Comparison of ENCODE assay signal across 12 cellular contexts in genomic region chr2:191244350-191244749, GRCh38. TPM values are rescaled to one million over a fixed set of nuclear protein-coding genes. Genes with fewer than 3 reads are reported as not detected.
DNase-seq lines count a peak whose midpoint lies in the region; ATAC-seq, FAIRE-seq and TF ChIP-seq lines count a peak whose summit lies in the region.
"Had no signal": no experiment of that assay in that cellular context is flagged by ENCODE, and none has a peak within 500 bp of the region (broad histone marks: within the 10 kb centered on the region; RNA-seq: fewer than 3 reads in every experiment).

No MANE protein-coding gene starts in this region.

- no peaks in the 10 kb centered on the region for H3K9me1 ChIP-seq in keratinocyte (ENCODE audit: control insufficient read depth, extremely low read depth, insufficient read depth, low read length)

- peaks cover 14% of the 10 kb centered on the region for H3K27me3 Mint-ChIP-seq in activated naive CD8-positive, alpha-beta T cell treated with anti-CD3 and anti-CD28 coated beads for 36 hours

- in situ Hi-C loops in HepG2 (cut with HindIII; ENCODE audit: extremely low pct_ligation_motif_present, low pct_unique_long_range_greater_than_20kb) = loop anchor here (10.0 kb wide), 1 partner anchor 140 kb away; no protein-coding TSS in a partner anchor

- H3K4me3 ChIP-seq in HepG2 (replicated peaks in 1 of 3; ENCODE audit: insufficient read depth in 1 of 3, low read depth in 2 of 3, low read length in 3 of 3) (no peak overlapping the region; a peak in 1 of 6 replicates), right lobe of liver (no peak overlapping the region), keratinocyte (ENCODE audit: control insufficient read depth in 2 of 3, extremely low read depth in 1 of 3, insufficient read depth in 2 of 3, low read depth in 1 of 3, low read length in 3 of 3) (peak overlapping the region in 2 of 3 experiments; percentile 65 to 97), vagina (peak overlapping the region in 1 of 2 donors; percentile 88), coronary artery (no peak overlapping the region)

- H3K9me3 ChIP-seq in HepG2 (ENCODE audit: low read length) = no peaks in the 10 kb centered on the region
- H3K9me3 ChIP-seq in right lobe of liver = no peaks in the 10 kb centered on the region
- H3K9me3 ChIP-seq in keratinocyte (ENCODE audit: control insufficient read depth, low read depth, low read length) = no peaks in the 10 kb centered on the region
- no peaks in the 10 kb centered on the region for H3K9me3 ChIP-seq in vagina
- H3K9me3 ChIP-seq: suprapubic skin had no signal

- ATAC-seq in HepG2 = no peak
- ATAC-seq in right lobe of liver = no peak

- H3K27ac ChIP-seq in HepG2 (ENCODE audit: extremely low read length, insufficient read depth, low read length) (no peak overlapping the region), right lobe of liver (no peak overlapping the region), keratinocyte (ENCODE audit: control insufficient read depth, insufficient read depth, low read length) (peak overlapping the region; percentile 93), vagina (peak overlapping the region; percentile 75), coronary artery (peak overlapping the region in 1 of 2 donors; percentile 71)

- intact Hi-C loops in HepG2 (cut with micrococcal nuclease; ENCODE audit: unreplicated experiment) (no loop called here), right lobe of liver (cut with DNase I) (loop anchor here in 1 of 2 donors (10.0 kb wide), 1 partner anchor 70 kb away; no protein-coding TSS in a partner anchor), vagina (cut with DNase I) (loop anchor here (10.0 kb wide), 1 partner anchor 120 kb away; no protein-coding TSS in a partner anchor)

- peaks cover 20% of the 10 kb centered on the region for H3K36me3 Mint-ChIP-seq in activated naive CD8-positive, alpha-beta T cell treated with anti-CD3 and anti-CD28 coated beads for 36 hours

- H3K4me1 ChIP-seq in HepG2 (ENCODE audit: insufficient read depth, low read length) (peaks cover 47% of the 10 kb centered on the region), right lobe of liver (peaks cover 0 to 29% (median 11%) of the 10 kb centered on the region in 4 donors), keratinocyte (ENCODE audit: control insufficient read depth, extremely low read depth, insufficient read depth, low read length) (peaks cover 28% of the 10 kb centered on the region), vagina (peaks cover 31% of the 10 kb centered on the region)

- TSS peak; percentile 41 for BruUV-seq in HepG2 (replicated peaks; lab: Mats Ljungman, UMichigan)

- H3K36me3 ChIP-seq in HepG2 (replicated peaks in 1 of 2; ENCODE audit: control insufficient read depth in 1 of 2, insufficient read depth in 2 of 2, low read length in 2 of 2) (no peaks in the 10 kb centered on the region; a peak in 2 of 5 replicates), right lobe of liver (no peaks in the 10 kb centered on the region), keratinocyte (ENCODE audit: control insufficient read depth in 2 of 2, extremely low read depth in 1 of 2, insufficient read depth in 2 of 2, low read length in 2 of 2) (peaks cover 3 to 7% of the 10 kb centered on the region in 2 experiments), vagina (no peaks in the 10 kb centered on the region)
- H3K36me3 ChIP-seq: suprapubic skin had no signal

- peak overlapping the region; percentile 71 for H3K4me3 Mint-ChIP-seq in activated naive CD8-positive, alpha-beta T cell treated with anti-CD3 and anti-CD28 coated beads for 36 hours

- peak overlapping the region; percentile 38 for H2AFZ ChIP-seq in HepG2 (ENCODE audit: low read length)
- H2AFZ ChIP-seq in keratinocyte (ENCODE audit: control insufficient read depth, low read length) = no peak overlapping the region

- WGBS in HepG2 (ENCODE audit: low lambda C conversion rate) = 97% methylated on average over 2 of the region's 2 CpGs
- 89% methylated on average over 2 of the region's 2 CpGs for WGBS in right lobe of liver (ENCODE audit: insufficient coverage, low coverage, low lambda C conversion rate, missing lambda C conversion rate)

- CTCF ChIA-PET in HepG2 (lab: Yijun Ruan, JAX; ENCODE audit: low intra/inter-chr PET ratio, low total read pairs) = interaction anchor here (1.1 to 3.2 kb wide), 3 partner anchors 58 to 277 kb away, joined by 3 to 18 read pairs (median 4); no protein-coding TSS in a partner anchor

- DNase-seq in HepG2 (ENCODE audit: low spot score) = no peak
- DNase-seq in right lobe of liver = no peak
- DNase-seq in activated naive CD8-positive, alpha-beta T cell treated with anti-CD3 and anti-CD28 coated beads for 36 hours = no peak
- no peak for DNase-seq in keratinocyte (ENCODE audit: low read depth, low spot score)
- DNase-seq in vagina (ENCODE audit: extremely low spot score in 2 of 2) = no peak
- DNase-seq in COLO668 (lab: John Stamatoyannopoulos, UW; ENCODE audit: unreplicated experiment) = no peak
- DNase-seq in coronary artery (ENCODE audit: low spot score) = no peak
- DNase-seq in NCI-H1694 treated with DMSO at 0.1 percent for 48 hours (lab: John Stamatoyannopoulos, UW) = no peak
- DNase-seq: activated CD4-positive, alpha-beta T cell treated with anti-CD3 and anti-CD28 coated beads for 1 hour; Right ventricle myocardium superior had no signal

- TF ChIP-seq POLR2A in HepG2 (IDR thresholded peaks at IDR 0.05; ENCODE audit: insufficient read depth in 1 of 2, low read depth in 2 of 2, low read length in 2 of 2) (no peak), right lobe of liver (IDR thresholded peaks at IDR 0.05) (no peak), vagina (IDR thresholded peaks at IDR 0.05) (no peak)

- POLR2A ChIA-PET in HepG2 (lab: Yijun Ruan, JAX) = no interaction called here

- no peak for FAIRE-seq in HepG2 (lab: Jason Lieb, UNC)
- FAIRE-seq in keratinocyte (lab: Jason Lieb, UNC) = no peak
- FAIRE-seq: islet of Langerhans had no signal

- H3K4me2 ChIP-seq in HepG2 (ENCODE audit: low read depth, low read length) = peak overlapping the region; percentile 87; the same call in 1 of the 2 replicates
- H3K4me2 ChIP-seq in keratinocyte (ENCODE audit: control insufficient read depth, extremely low read depth, insufficient read depth, low read depth, low read length) = peak overlapping the region; percentile 79

- TF ChIP-seq RAD21 in HepG2 (CRISPR knock-in tag; IDR thresholded peaks at IDR 0.05) = no peak

- no peak overlapping the region for H3K27ac Mint-ChIP-seq in activated naive CD8-positive, alpha-beta T cell treated with anti-CD3 and anti-CD28 coated beads for 36 hours

- TF ChIP-seq EP300 in HepG2 (IDR thresholded peaks at IDR 0.05; ENCODE audit: low read depth in 2 of 2, low read length in 2 of 2) = no peak
- TF ChIP-seq EP300 in HepG2 (CRISPR knock-in tag; IDR thresholded peaks at IDR 0.05; ENCODE audit: borderline replicate concordance) = no peak

- no peaks in the 10 kb centered on the region for H3K9me3 Mint-ChIP-seq in activated naive CD8-positive, alpha-beta T cell treated with anti-CD3 and anti-CD28 coated beads for 36 hours

- dilution Hi-C loops in keratinocyte (cut with MboI; ENCODE audit: extremely low pct_ligation_motif_present, low sequenced_read_pairs) = no loop called here

- H3K9ac ChIP-seq in HepG2 (ENCODE audit: insufficient read depth, low read depth, low read length) (no peak overlapping the region), keratinocyte (ENCODE audit: control insufficient read depth, extremely low read depth, insufficient read depth, low read length) (peak overlapping the region; percentile 95)

- H4K20me1 ChIP-seq in HepG2 (ENCODE audit: insufficient read depth, low read length) (peaks cover 7% of the 10 kb centered on the region), keratinocyte (ENCODE audit: control insufficient read depth, extremely low read depth, insufficient read depth, low read length) (peaks cover 15% of the 10 kb centered on the region)

- H3K79me2 ChIP-seq in HepG2 (ENCODE audit: insufficient read depth, low read length) = peaks cover 38% of the 10 kb centered on the region
- peaks cover 41% of the 10 kb centered on the region for H3K79me2 ChIP-seq in keratinocyte (ENCODE audit: control insufficient read depth, insufficient read depth, low read length)

- TF ChIP-seq CTCF in HepG2 (CRISPR knock-in tag; IDR thresholded peaks at IDR 0.05) (no peak), right lobe of liver (IDR thresholded peaks at IDR 0.05) (no peak), keratinocyte (optimal IDR thresholded peaks at IDR 0.05 in 1 of 3, IDR thresholded peaks at IDR 0.05 in 1 of 3, conservative IDR thresholded peaks at IDR 0.05 in 1 of 3; ENCODE audit: extremely low read depth in 1 of 3, insufficient read depth in 2 of 3, low read length in 3 of 3) (no peak), vagina (IDR thresholded peaks at IDR 0.05) (no peak), coronary artery (IDR thresholded peaks at IDR 0.05) (no peak)

- no peaks in the 10 kb centered on the region; a peak in 1 of 5 replicates for H3K27me3 ChIP-seq in HepG2 (ENCODE audit: control insufficient read depth in 1 of 2, insufficient read depth in 2 of 2, low read length in 2 of 2)
- H3K27me3 ChIP-seq in right lobe of liver = no peaks in the 10 kb centered on the region
- H3K27me3 ChIP-seq in keratinocyte (ENCODE audit: control insufficient read depth, extremely low read depth, insufficient read depth, low read length) = no peaks in the 10 kb centered on the region
- H3K27me3 ChIP-seq in vagina = no peaks in the 10 kb centered on the region
- H3K27me3 ChIP-seq: suprapubic skin had no signal

- peaks cover 24% of the 10 kb centered on the region for H3K4me1 Mint-ChIP-seq in activated naive CD8-positive, alpha-beta T cell treated with anti-CD3 and anti-CD28 coated beads for 36 hours

RNA-seq across cellular contexts. Expression of gene MYO1B, which starts 0.9 kb away (rescaled TPM):
- 89.8 and 134 TPM in 2 replicates for total RNA-seq in HepG2 (2016; rRNA removed; fragmentation: Illumina TruSeq; extraction: Trizol)
- 6.6 and 8.5 TPM in 2 replicates for total RNA-seq in HepG2 (2016; cell fraction: cytosol; rRNA removed; fragmentation: Illumina TruSeq; extraction: Trizol; ENCODE audit: low read depth)
- total RNA-seq in HepG2 (2016; cell fraction: insoluble cytoplasmic fraction; rRNA removed; fragmentation: Illumina TruSeq; extraction: Trizol) = 89.7 and 128 TPM in 2 replicates
- 27.4 and 29.4 TPM in 2 replicates for total RNA-seq in HepG2 (2016; cell fraction: membrane; rRNA removed; fragmentation: Illumina TruSeq; extraction: Trizol)
- total RNA-seq in HepG2 (2016; cell fraction: nucleus; rRNA removed; fragmentation: Illumina TruSeq; extraction: Trizol) = 108 and 113 TPM in 2 replicates
- polyA plus RNA-seq in HepG2 (2011; rRNA removed) = 29.5 and 36.9 TPM in 2 replicates
- polyA plus RNA-seq in HepG2 (2011; cell fraction: cytosol; rRNA removed) = 14.6 and 19.2 TPM in 2 replicates
- 34.7 and 34.9 TPM in 2 replicates for polyA plus RNA-seq in HepG2 (2011; cell fraction: nucleus; rRNA removed)
- polyA plus RNA-seq in HepG2 (2012) = 29.4 and 36.8 TPM in 2 replicates
- 2.2 and 2.6 TPM in 2 replicates for polyA plus RNA-seq in HepG2 (2016; cell fraction: cytosol; fragmentation: Illumina TruSeq; extraction: Trizol; ENCODE audit: low read depth)
- 101 and 106 TPM in 2 replicates for polyA plus RNA-seq in HepG2 (2016; cell fraction: insoluble cytoplasmic fraction; fragmentation: Illumina TruSeq; extraction: Trizol; ENCODE audit: low read depth)
- 8.4 and 10.5 TPM in 2 replicates for polyA plus RNA-seq in HepG2 (2016; cell fraction: membrane; fragmentation: Illumina TruSeq; extraction: Trizol; ENCODE audit: low read depth)
- 79.1 and 80.1 TPM in 2 replicates for polyA plus RNA-seq in HepG2 (2016; cell fraction: nucleus; fragmentation: Illumina TruSeq; extraction: Trizol; ENCODE audit: insufficient read depth, low read depth)
- 12.3 and 50.8 TPM in 2 replicates for polyA minus RNA-seq in HepG2 (2011; rRNA and poly(A)+ RNA removed; ENCODE audit: low replicate concordance)
- 45.9 and 51.5 TPM in 2 replicates for polyA minus RNA-seq in HepG2 (2011; cell fraction: cytosol; rRNA and poly(A)+ RNA removed)
- polyA minus RNA-seq in HepG2 (2011; cell fraction: nucleus; rRNA and poly(A)+ RNA removed) = 155 and 169 TPM in 2 replicates
- total RNA-seq in right lobe of liver = 100 to 1,000 TPM; 171 to 273 (median 221) TPM
- total RNA-seq in activated naive CD8-positive, alpha-beta T cell treated with anti-CD3 and anti-CD28 coated beads for 36 hours = 10 to 100 TPM; 31.5 to 35.0 TPM
- 178 to 277 TPM (median 204 TPM) in 3 replicates for polyA plus RNA-seq in keratinocyte
- 98.6 TPM for polyA plus RNA-seq in keratinocyte (2011; ENCODE audit: low read depth)
- polyA plus RNA-seq in keratinocyte (2011; cell fraction: cytosol; rRNA removed) = 119 and 264 TPM in 2 replicates
- polyA plus RNA-seq in keratinocyte (2011; cell fraction: nucleus; rRNA removed) = 200 and 258 TPM in 2 replicates
- 82.0 and 167 TPM in 2 replicates for polyA plus RNA-seq in keratinocyte (2012; ENCODE audit: low replicate concordance)
- 89.3 to 345 TPM (median 245 TPM) in 3 replicates for polyA minus RNA-seq in keratinocyte
- polyA minus RNA-seq in keratinocyte (2011; cell fraction: cytosol; rRNA and poly(A)+ RNA removed) = 288 TPM
- 261 and 560 TPM in 2 replicates for polyA minus RNA-seq in keratinocyte (2011; cell fraction: nucleus; rRNA and poly(A)+ RNA removed)
- 43.7 TPM for total RNA-seq in vagina

Comparison
In these comparisons a context has a peak if more than half of its experiments do, and no peak if none do; other contexts are left out.
1. H3K27ac ChIP-seq: peak in keratinocyte (single experiment) and vagina (single experiment); none in HepG2 (single experiment) and right lobe of liver (0 of 3).
2. H3K4me3 ChIP-seq: peak in keratinocyte (2 of 3); none in HepG2 (0 of 3), right lobe of liver (0 of 3) and coronary artery (single experiment).